19 cellular contexts compared by ENCODE assay signal in genomic region chr22:27192135-27192900, GRCh38.
"Had no signal": no experiment of that assay in that cellular context is flagged by ENCODE, and none has a peak within 500 bp of the region (broad histone marks: within the 10 kb centered on the region; RNA-seq: fewer than 3 reads in every experiment).

No MANE protein-coding gene starts in this region.

- H3K9me3 Mint-ChIP-seq: activated naive CD4-positive, alpha-beta T cell treated with anti-CD3 and anti-CD28 coated beads, Interleukin-2, amount 50 U/mL, for 24 hours had no signal

- H3K27me3 ChIP-seq: neural progenitor cell, upper lobe of left lung had no signal

- H3K4me3 Mint-ChIP-seq: activated naive CD4-positive, alpha-beta T cell treated with anti-CD3 and anti-CD28 coated beads, Interleukin-2, amount 50 U/mL, for 24 hours; memory B cell; neural progenitor cell; stimulated activated memory B cell treated with anti-CD40 and anti-IgM and Interleukin-4, amounts not matched to agents 10 μg/mL and 1 μg/mL and 100 μg/mL, for 72 hours had no signal

- H3K27ac Mint-ChIP-seq: activated naive CD4-positive, alpha-beta T cell treated with anti-CD3 and anti-CD28 coated beads, Interleukin-2, amount 50 U/mL, for 24 hours; memory B cell; neural progenitor cell; stimulated activated memory B cell treated with anti-CD40 and anti-IgM and Interleukin-4, amounts not matched to agents 10 μg/mL and 1 μg/mL and 100 μg/mL, for 72 hours had no signal

- H3K4me1 Mint-ChIP-seq: activated naive CD4-positive, alpha-beta T cell treated with anti-CD3 and anti-CD28 coated beads, Interleukin-2, amount 50 U/mL, for 24 hours; memory B cell; stimulated activated memory B cell treated with anti-CD40 and anti-IgM and Interleukin-4, amounts not matched to agents 10 μg/mL and 1 μg/mL and 100 μg/mL, for 72 hours had no signal

- ATAC-seq: left colon; stimulated activated memory B cell treated with anti-CD40 and anti-IgM and Interleukin-4, amounts not matched to agents 10 μg/mL and 1 μg/mL and 100 μg/mL, for 72 hours had no signal

- H3K9me3 ChIP-seq: upper lobe of left lung had no signal

- H3K27ac ChIP-seq: dorsolateral prefrontal cortex, neural progenitor cell, spleen, upper lobe of left lung had no signal

- H3K36me3 ChIP-seq: neural progenitor cell, spleen, upper lobe of left lung had no signal

- DNase-seq: activated CD4-positive, alpha-beta T cell treated with anti-CD3 and anti-CD28 coated beads, Interleukin-2, amount 50 U/mL, for 4 hours; activated T-cell treated with anti-CD3 and anti-CD28 coated beads, Interleukin-2, amount 50 U/mL, for 1 hour; amniotic stem cell; cerebellar nuclear complex; dorsolateral prefrontal cortex; foreskin fibroblast; head of caudate nucleus; left colon; posterior cingulate gyrus; right cardiac atrium; spleen; stimulated activated CD4-positive, alpha-beta T cell treated with anti-CD3 and anti-CD28 coated beads, Interleukin-1b, Interleukin-23, amount 100 ng/mL, for 48 hours; substantia nigra; T-helper 2 cell had no signal

- H3K4me3 ChIP-seq: dorsolateral prefrontal cortex, neural progenitor cell, spleen, upper lobe of left lung had no signal

- H3K36me3 Mint-ChIP-seq: activated naive CD4-positive, alpha-beta T cell treated with anti-CD3 and anti-CD28 coated beads, Interleukin-2, amount 50 U/mL, for 24 hours; memory B cell; neural progenitor cell; stimulated activated memory B cell treated with anti-CD40 and anti-IgM and Interleukin-4, amounts not matched to agents 10 μg/mL and 1 μg/mL and 100 μg/mL, for 72 hours had no signal

- H3K4me1 ChIP-seq: neural progenitor cell, spleen, upper lobe of left lung had no signal
